In the genomic region with DNA sequence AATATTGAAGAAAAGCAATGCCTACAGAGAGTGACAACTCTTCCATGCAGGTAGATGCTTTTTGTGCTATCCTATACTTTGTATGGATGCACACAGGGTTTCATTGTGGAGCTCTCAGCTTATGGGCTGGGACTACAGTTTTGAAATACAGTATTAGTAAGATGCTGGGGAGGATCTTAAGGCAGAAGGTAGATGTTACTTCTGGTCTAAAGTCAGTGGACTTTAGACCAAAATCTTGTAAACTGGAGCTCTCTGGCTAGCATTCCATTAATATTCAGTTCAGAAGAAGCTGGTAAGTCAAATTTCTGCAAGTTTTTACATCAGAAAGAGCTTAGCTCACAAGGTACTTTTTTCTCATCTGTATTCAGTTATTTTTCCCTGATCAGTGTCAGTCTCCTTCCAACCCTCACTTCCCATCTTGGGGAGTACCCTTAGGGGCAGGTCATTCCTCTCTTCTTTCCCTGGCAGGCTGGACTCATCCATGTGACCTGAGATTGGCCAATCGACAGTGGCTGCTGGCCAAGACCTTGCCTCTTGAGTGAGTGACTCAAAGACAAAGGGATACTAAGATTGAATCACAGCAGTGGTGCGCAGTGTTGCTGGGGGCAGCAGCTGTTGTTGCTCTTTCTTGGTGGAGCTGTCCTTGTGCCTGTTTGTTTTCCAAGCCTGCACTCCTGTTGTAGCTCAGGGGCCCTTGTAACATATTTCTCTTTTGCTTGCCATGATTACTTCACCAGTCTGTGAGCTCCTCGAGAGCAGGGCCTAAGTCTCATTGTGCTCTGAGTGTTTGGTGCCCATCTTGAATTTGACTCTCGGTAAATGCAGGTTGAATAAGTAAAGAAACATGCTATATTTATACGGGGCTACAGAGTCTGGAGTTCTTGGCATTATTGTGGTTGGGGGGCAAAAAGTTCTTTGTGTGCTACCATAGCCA, we compare ENCODE assay signal across 8 cellular contexts. TPM values are rescaled to one million over a fixed set of nuclear protein-coding genes. Genes with fewer than 3 reads are reported as not detected.
A peak's percentile ranks its signal among the peaks of the same experiment; 100 is the strongest.
DNase-seq lines count a peak whose midpoint lies in the region; ATAC-seq lines count a peak whose summit lies in the region.

No MANE protein-coding gene starts in this region.

- intact Hi-C loops in left ventricle myocardium superior (cut with micrococcal nuclease) = no loop called here

- H3K9me3 Mint-ChIP-seq in CD4-positive, CD25-positive, alpha-beta regulatory T cell = no peaks in the 10 kb centered on the region

- no peaks in the 10 kb centered on the region for H3K9me3 ChIP-seq in CD4-positive, CD25-positive, alpha-beta regulatory T cell (ENCODE audit: control insufficient read depth in 2 of 2, low read length in 2 of 2)

- H3K27ac Mint-ChIP-seq in CD4-positive, CD25-positive, alpha-beta regulatory T cell = peak overlapping the region; percentile 99 to 100 (median 100)

- peaks cover 4% of the 10 kb centered on the region for H3K27me3 Mint-ChIP-seq in CD4-positive, CD25-positive, alpha-beta regulatory T cell

- peak overlapping the region; percentile 86 for H3K4me3 ChIP-seq in CD4-positive, CD25-positive, alpha-beta regulatory T cell (ENCODE audit: low read depth, low read length)

- H3K27me3 ChIP-seq in CD4-positive, CD25-positive, alpha-beta regulatory T cell (ENCODE audit: control insufficient read depth, insufficient read depth, low read length) = no peaks in the 10 kb centered on the region

- ATAC-seq in CD4-positive, CD25-positive, alpha-beta regulatory T cell (ENCODE audit: low read depth in 2 of 2) = no peak
- ATAC-seq in left ventricle myocardium superior = peak; percentile 70
- no peak for ATAC-seq in GM18517 (IDR thresholded peaks at IDR 0.05; ENCODE audit: unreplicated experiment)
- no peak for ATAC-seq in GM19395 (IDR thresholded peaks at IDR 0.05; ENCODE audit: unreplicated experiment)

- H3K27ac ChIP-seq in CD4-positive, CD25-positive, alpha-beta regulatory T cell (ENCODE audit: insufficient read depth, low read length, poor library complexity, severe bottlenecking) = peak overlapping the region; percentile 95

- H3K4me3 Mint-ChIP-seq in CD4-positive, CD25-positive, alpha-beta regulatory T cell = peak overlapping the region; percentile 85 to 93 (median 91)

- peaks cover 6% of the 10 kb centered on the region for H3K36me3 Mint-ChIP-seq in CD4-positive, CD25-positive, alpha-beta regulatory T cell

- H3K4me1 Mint-ChIP-seq in CD4-positive, CD25-positive, alpha-beta regulatory T cell = peaks cover 23 to 78% (median 44%) of the 10 kb centered on the region in 4 donors

- no peaks in the 10 kb centered on the region for H3K36me3 ChIP-seq in CD4-positive, CD25-positive, alpha-beta regulatory T cell (ENCODE audit: control insufficient read depth, insufficient read depth, low read length)

- peaks cover 74% of the 10 kb centered on the region for H3K4me1 ChIP-seq in CD4-positive, CD25-positive, alpha-beta regulatory T cell (ENCODE audit: control insufficient read depth, insufficient read depth, low read length, poor library complexity, severe bottlenecking)

- peak in 2 of 3 donors; percentile 29 to 32 for DNase-seq in CD4-positive, CD25-positive, alpha-beta regulatory T cell
- peak; percentile 80 for DNase-seq in HT-29 (ENCODE audit: low spot score)
- peak; percentile 99 for DNase-seq in RPMI7951 (ENCODE audit: low read depth)
- peak in 54 of 56 donors; percentile 3 to 91 (median 59) for DNase-seq in amygdala (lab: John Stamatoyannopoulos, UW)
- DNase-seq in left ventricle myocardium superior = peak; percentile 97
- DNase-seq in pons (ENCODE audit: low spot score) = peak; percentile 94

RNA-seq across cellular contexts. Expression of a gene that starts 2.8 kb away (rescaled TPM):
- total RNA-seq in CD4-positive, CD25-positive, alpha-beta regulatory T cell = 159 TPM
- 100 to 1,000 TPM in 2 of 4 donors, 10 to 100 TPM in 2; 87.3 to 126 (median 100) TPM for polyA plus RNA-seq in CD4-positive, CD25-positive, alpha-beta regulatory T cell
- total RNA-seq in HT-29 (2014; rRNA removed; shearing (Covaris generic)) = 39.0 and 47.2 TPM in 2 replicates
- 47.3 and 60.0 TPM in 2 replicates for total RNA-seq in RPMI7951 (2014; rRNA removed; shearing (Covaris generic))
- 37.0 TPM for total RNA-seq in left ventricle myocardium superior

RNA-seq across cellular contexts. Expression of a gene that starts 26.9 kb away (rescaled TPM):
- 1,180 TPM for total RNA-seq in CD4-positive, CD25-positive, alpha-beta regulatory T cell
- polyA plus RNA-seq in CD4-positive, CD25-positive, alpha-beta regulatory T cell = 100 to 1,000 TPM; 112 to 144 (median 117) TPM
- 390 and 396 TPM in 2 replicates for total RNA-seq in HT-29 (2014; rRNA removed; shearing (Covaris generic))
- total RNA-seq in RPMI7951 (2014; rRNA removed; shearing (Covaris generic)) = 269 and 327 TPM in 2 replicates
- 146 TPM for total RNA-seq in left ventricle myocardium superior

Comparison
In these comparisons a context has a peak if more than half of its experiments do, and no peak if none do; other contexts are left out.
1. DNase-seq: peak in every context shown above with its lines; median percentile 99 in RPMI7951; 97 in left ventricle myocardium superior; 94 in pons; 80 in HT-29; 59 in amygdala; 30 in CD4-positive, CD25-positive, alpha-beta regulatory T cell.